In genomic region chr19:46376241-46377153, GRCh38 we compare ENCODE assay signal across 27 cellular contexts. TPM values are rescaled to one million over a fixed set of nuclear protein-coding genes. Genes with fewer than 3 reads are reported as not detected.
A peak's percentile ranks its signal among the peaks of the same experiment; 100 is the strongest.
DNase-seq lines count a peak whose midpoint lies in the region; ATAC-seq, FAIRE-seq and TF ChIP-seq lines count a peak whose summit lies in the region.
"Had no signal": no experiment of that assay in that cellular context is flagged by ENCODE, and none has a peak within 500 bp of the region (broad histone marks: within the 10 kb centered on the region; RNA-seq: fewer than 3 reads in every experiment).

No MANE protein-coding gene starts in this region.

- 87% methylated on average over 20 of the region's 20 CpGs; no CpG with 5 or more reads in 1 of the 2 experiments for WGBS in H1 (ENCODE audit: extremely low coverage in 1 of 2, insufficient coverage in 1 of 2, insufficient read length in 1 of 2, insufficient replicate concordance in 2 of 2, low coverage in 1 of 2, low lambda C conversion rate in 2 of 2, missing lambda C conversion rate in 1 of 2), 2 experiments

- H3K4me2 ChIP-seq in H1 (ENCODE audit: insufficient read depth in 1 of 2, low read depth in 2 of 2, low read length in 2 of 2) = no peak overlapping the region
- H3K4me2 ChIP-seq: BLaER1 treated with 17β-estradiol and CSF1 and Interleukin-3, amounts not matched to agents 10 nM and 100 nM; GM23338 had no signal

- POLR2A ChIA-PET in H1 (lab: Charles Lee; ENCODE audit: partially characterized antibody) = no interaction called here

- no peak overlapping the region for H4K8ac ChIP-seq in H1 (ENCODE audit: extremely low read depth, insufficient read depth, low read length)

- peaks cover 0 to 30% of the 10 kb centered on the region in 2 experiments; a peak in 2 of 4 replicates for H3K79me2 ChIP-seq in H1 (ENCODE audit: control insufficient read depth in 1 of 2, insufficient read depth in 2 of 2, low read length in 2 of 2)

- H3K36me3 Mint-ChIP-seq in activated naive CD4-positive, alpha-beta T cell treated with anti-CD3 and anti-CD28 coated beads, Interleukin-2, amount 10 ng/mL, durations not matched to agents 7 days and 5 days = peaks cover 45% of the 10 kb centered on the region

- TF ChIP-seq EP300 in H1 (IDR thresholded peaks at IDR 0.05; ENCODE audit: borderline replicate concordance in 1 of 2, low read depth in 2 of 2, low read length in 2 of 2) = no peak

- intact Hi-C loops in posterior vena cava (cut with DNase I) (no loop called here), vagina (cut with DNase I) (no loop called here)

- peak; percentile 11 for DNase-seq in activated naive CD4-positive, alpha-beta T cell treated with anti-CD3 and anti-CD28 coated beads, Interleukin-2, amount 10 ng/mL, durations not matched to agents 7 days and 5 days
- DNase-seq in activated naive CD4-positive, alpha-beta T cell treated with anti-CD3 and anti-CD28 coated beads, Interleukin-2, amount 50 U/mL, for 16 hours = no peak
- no peak for DNase-seq in H1 (ENCODE audit: low read depth in 1 of 2, low spot score in 2 of 2)
- peak; percentile 73 for DNase-seq in posterior vena cava (ENCODE audit: low spot score)
- peak in 1 of 2 donors; percentile 91 for DNase-seq in vagina (ENCODE audit: extremely low spot score in 2 of 2)
- no peak for DNase-seq in NCI-H69 (lab: John Stamatoyannopoulos, UW)
- DNase-seq in 8988T = no peak
- DNase-seq: activated CD4-positive, alpha-beta T cell treated with anti-CD3 and anti-CD28 coated beads, Interleukin-2, amount 50 U/mL, for 4 hours; activated effector memory CD4-positive, alpha-beta T cell treated with anti-CD3 and anti-CD28 coated beads, Interleukin-2, amount 50 U/mL, for 16 hours; EL; left colon; naive thymus-derived CD8-positive, alpha-beta T cell; NCI-H1417 treated with DMSO at 0.1 percent for 48 hours; NCI-H510A; T-helper 2 cell had no signal

- H2BK5ac ChIP-seq in H1 (ENCODE audit: low read depth, low read length) = no peak overlapping the region

- peaks cover 10% of the 10 kb centered on the region for H3K4me1 Mint-ChIP-seq in activated naive CD4-positive, alpha-beta T cell treated with anti-CD3 and anti-CD28 coated beads, Interleukin-2, amount 10 ng/mL, durations not matched to agents 7 days and 5 days

- no peak overlapping the region for H3K4ac ChIP-seq in H1 (replicated peaks; ENCODE audit: insufficient read length, low read depth, low read length)

- no peak for TF ChIP-seq RAD21 in H1 (IDR thresholded peaks at IDR 0.05 in 1 of 2, conservative IDR thresholded peaks at IDR 0.05 in 1 of 2; ENCODE audit: low read depth in 2 of 2, low read length in 2 of 2)

- no peak overlapping the region for H3K18ac ChIP-seq in H1 (ENCODE audit: extremely low read depth, low read length)

- FAIRE-seq in H1 (lab: Jason Lieb, UNC) = no peak
- FAIRE-seq: D721Med, pancreas had no signal

- CTCF ChIA-PET in activated naive CD4-positive, alpha-beta T cell treated with anti-CD3 and anti-CD28 coated beads, Interleukin-2, amount 10 ng/mL, durations not matched to agents 7 days and 5 days (lab: Charles Lee) = interaction anchor here (0.7 to 1.6 kb wide), 2 partner anchors 8 to 30 kb away, joined by 3 to 9 read pairs; partner anchors contain the start of gene PPP5C
- CTCF ChIA-PET in H1 (lab: Charles Lee; ENCODE audit: partially characterized antibody) = interaction anchor here (1.0 to 1.5 kb wide), 4 partner anchors 10 to 298 kb away, joined by 3 to 5 read pairs (median 4); no protein-coding TSS in a partner anchor

- TF ChIP-seq POLR2A in H1 (IDR thresholded peaks at IDR 0.05; ENCODE audit: control extremely low read depth in 1 of 2, low read depth in 2 of 2, low read length in 2 of 2) (no peak), vagina (IDR thresholded peaks at IDR 0.05) (no peak)

- no peaks in the 10 kb centered on the region for H4K20me1 ChIP-seq in H1 (replicated peaks in 1 of 2; ENCODE audit: control insufficient read depth in 1 of 2, insufficient read depth in 2 of 2, low read length in 2 of 2)

- H3K9ac ChIP-seq in H1 (replicated peaks in 1 of 4; ENCODE audit: extremely low read depth in 1 of 4, low read depth in 3 of 4, low read length in 3 of 4) = no peak overlapping the region
- H3K9ac ChIP-seq: BLaER1 treated with 17β-estradiol and CSF1 and Interleukin-3, amounts not matched to agents 10 nM and 100 nM had no signal

- H2BK15ac ChIP-seq in H1 (ENCODE audit: low read length) = no peak overlapping the region

- H3K9me3 ChIP-seq in H1 (ENCODE audit: insufficient read depth in 2 of 2, low read depth in 1 of 2, low read length in 1 of 2) (no peaks in the 10 kb centered on the region), vagina (no peaks in the 10 kb centered on the region)
- H3K9me3 ChIP-seq: BLaER1 treated with 17β-estradiol and CSF1 and Interleukin-3, amounts not matched to agents 10 nM and 100 nM; pancreas; suprapubic skin had no signal

- H3K4me1 ChIP-seq in H1 (replicated peaks in 1 of 4; ENCODE audit: control insufficient read depth in 3 of 4, insufficient read depth in 4 of 4, low read length in 3 of 4) (peaks cover 9 to 28% (median 19%) of the 10 kb centered on the region in 4 experiments), vagina (peaks cover 78% of the 10 kb centered on the region)

- no peak overlapping the region for H3K27ac Mint-ChIP-seq in activated naive CD4-positive, alpha-beta T cell treated with anti-CD3 and anti-CD28 coated beads, Interleukin-2, amount 10 ng/mL, durations not matched to agents 7 days and 5 days
- H3K27ac Mint-ChIP-seq: GM23338 had no signal

- TF ChIP-seq CTCF in H1 (IDR thresholded peaks at IDR 0.05; ENCODE audit: control extremely low read depth in 1 of 3, insufficient read depth in 1 of 3, low read depth in 1 of 3, low read length in 3 of 3) = no peak
- no peak for TF ChIP-seq CTCF in vagina (IDR thresholded peaks at IDR 0.05)

- no peaks in the 10 kb centered on the region for H3K27me3 ChIP-seq in H1 (replicated peaks in 1 of 4; ENCODE audit: control insufficient read depth in 3 of 4, extremely low read depth in 1 of 4, insufficient read depth in 3 of 4, low read length in 3 of 4)
- no peaks in the 10 kb centered on the region for H3K27me3 ChIP-seq in vagina
- H3K27me3 ChIP-seq: BLaER1 treated with 17β-estradiol and CSF1 and Interleukin-3, amounts not matched to agents 10 nM and 100 nM; cardiac muscle cell; pancreas; suprapubic skin had no signal

- peaks cover 3% of the 10 kb centered on the region; the same call in 1 of the 2 replicates for H3K79me1 ChIP-seq in H1 (ENCODE audit: low read depth, low read length)

- no peak overlapping the region for H2BK12ac ChIP-seq in H1 (ENCODE audit: low read depth, low read length)

- no peak overlapping the region for H3K14ac ChIP-seq in H1 (ENCODE audit: insufficient read length)

- H3K9me3 Mint-ChIP-seq in activated naive CD4-positive, alpha-beta T cell treated with anti-CD3 and anti-CD28 coated beads, Interleukin-2, amount 10 ng/mL, durations not matched to agents 7 days and 5 days = no peaks in the 10 kb centered on the region
- H3K9me3 Mint-ChIP-seq: GM23338; IgD-negative memory B cell; naive thymus-derived CD8-positive, alpha-beta T cell had no signal

- H4K91ac ChIP-seq in H1 (replicated peaks; ENCODE audit: insufficient read length, low read length) = no peak overlapping the region

- H2AFZ ChIP-seq in H1 (ENCODE audit: low read length) = no peak overlapping the region
- H2AFZ ChIP-seq: GM23338 had no signal

- peak overlapping the region; percentile 1; the same call in 1 of the 2 replicates for H3K27ac ChIP-seq in H1 (ENCODE audit: low read depth, low read length)
- H3K27ac ChIP-seq in vagina = peak overlapping the region; percentile 85
- H3K27ac ChIP-seq: BLaER1 treated with 17β-estradiol and CSF1 and Interleukin-3, amounts not matched to agents 10 nM and 100 nM had no signal

- H3K4me3 Mint-ChIP-seq in activated naive CD4-positive, alpha-beta T cell treated with anti-CD3 and anti-CD28 coated beads, Interleukin-2, amount 10 ng/mL, durations not matched to agents 7 days and 5 days = no peak overlapping the region
- H3K4me3 Mint-ChIP-seq: GM23338; mesothelial cell of epicardium; naive thymus-derived CD8-positive, alpha-beta T cell had no signal

- peaks cover 9 to 37% (median 26%) of the 10 kb centered on the region in 4 experiments for H3K36me3 ChIP-seq in H1 (ENCODE audit: control insufficient read depth in 2 of 4, insufficient read depth in 4 of 4, low read length in 3 of 4)
- H3K36me3 ChIP-seq in vagina = peaks cover 0 to 27% of the 10 kb centered on the region in 2 donors

- H3K56ac ChIP-seq in H1 (replicated peaks; ENCODE audit: insufficient read length, low read depth, low read length) = no peak overlapping the region

- no peaks in the 10 kb centered on the region for H3K23me2 ChIP-seq in H1 (ENCODE audit: low read depth, low read length)

- H2BK120ac ChIP-seq in H1 (replicated peaks; ENCODE audit: low read depth, low read length) = no peak overlapping the region

- H2BK20ac ChIP-seq in H1 (ENCODE audit: low read length) = no peak overlapping the region

- no peak overlapping the region for H2AK5ac ChIP-seq in H1 (ENCODE audit: low read depth, low read length)

- no peaks in the 10 kb centered on the region for H3K27me3 Mint-ChIP-seq in activated naive CD4-positive, alpha-beta T cell treated with anti-CD3 and anti-CD28 coated beads, Interleukin-2, amount 10 ng/mL, durations not matched to agents 7 days and 5 days
- H3K27me3 Mint-ChIP-seq: IgD-negative memory B cell; naive thymus-derived CD8-positive, alpha-beta T cell had no signal

- no peak for ATAC-seq in HG03469 (IDR thresholded peaks at IDR 0.05; ENCODE audit: unreplicated experiment)
- ATAC-seq: GM23338; left colon; naive thymus-derived CD8-positive, alpha-beta T cell; pancreas had no signal

- no peak overlapping the region for H3K23ac ChIP-seq in H1 (ENCODE audit: insufficient read length)

- H4K5ac ChIP-seq in H1 (ENCODE audit: insufficient read length, low read depth, low read length) = no peak overlapping the region

- no peak overlapping the region for H3K4me3 ChIP-seq in H1 (ENCODE audit: extremely low read depth in 1 of 4, insufficient read depth in 2 of 4, low read depth in 3 of 4, low read length in 4 of 4)
- no peak overlapping the region for H3K4me3 ChIP-seq in vagina
- H3K4me3 ChIP-seq: BLaER1 treated with 17β-estradiol and CSF1 and Interleukin-3, amounts not matched to agents 10 nM and 100 nM; cardiac muscle cell; GM23338; pancreas; SK-N-MC; suprapubic skin had no signal

RNA-seq across cellular contexts. Expression of gene PPP5C, which starts 29.6 kb away (rescaled TPM):
- 105 and 112 TPM in 2 replicates for total RNA-seq in H1 (2021; fragmentation: NEBNext Ultra II Directional; extraction: Animal tissue kit (Norgen Biotek cat#: 25700))
- polyA plus RNA-seq in H1 (2011; rRNA removed) = 156 and 199 TPM in 2 replicates
- polyA plus RNA-seq in H1 (2011; cell fraction: cytosol; rRNA removed) = 191 TPM
- 304 TPM for polyA plus RNA-seq in H1 (2011; cell fraction: nucleus; rRNA removed)
- 103 to 125 TPM (median 114 TPM) in 4 replicates for polyA plus RNA-seq in H1 (2012, experiment 1 of 2)
- polyA plus RNA-seq in H1 (2012, experiment 2 of 2) = 82.0 TPM
- polyA plus RNA-seq in H1 (2013, experiment 1 of 2) = 75.4 TPM
- 69.8 TPM for polyA plus RNA-seq in H1 (2013, experiment 2 of 2)
- polyA minus RNA-seq in H1 (2011; rRNA and poly(A)+ RNA removed) = 133 and 161 TPM in 2 replicates
- polyA minus RNA-seq in H1 (2011; cell fraction: cytosol; rRNA and poly(A)+ RNA removed) = 78.8 TPM
- 104 TPM for polyA minus RNA-seq in H1 (2011; cell fraction: nucleus; rRNA and poly(A)+ RNA removed)
- total RNA-seq in posterior vena cava (10 to 100 TPM; 44.3 to 46.8 TPM), vagina (60.4 TPM)

RNA-seq across cellular contexts. Expression of gene CCDC8, which starts 36.9 kb away (rescaled TPM):
- total RNA-seq in H1 (2021; fragmentation: NEBNext Ultra II Directional; extraction: Animal tissue kit (Norgen Biotek cat#: 25700)) = 13.6 and 15.1 TPM in 2 replicates
- 4.9 and 6.6 TPM in 2 replicates for polyA plus RNA-seq in H1 (2011; rRNA removed)
- polyA plus RNA-seq in H1 (2011; cell fraction: cytosol; rRNA removed) = 8.6 TPM
- 6.5 TPM for polyA plus RNA-seq in H1 (2011; cell fraction: nucleus; rRNA removed)
- polyA plus RNA-seq in H1 (2012, experiment 1 of 2) = 10.7 to 12.2 TPM (median 11.4 TPM) in 4 replicates
- 6.5 TPM for polyA plus RNA-seq in H1 (2012, experiment 2 of 2)
- polyA plus RNA-seq in H1 (2013, experiment 1 of 2) = 9.0 TPM
- 9.5 TPM for polyA plus RNA-seq in H1 (2013, experiment 2 of 2)
- 5.4 and 5.9 TPM in 2 replicates for polyA minus RNA-seq in H1 (2011; rRNA and poly(A)+ RNA removed)
- 8.7 TPM for polyA minus RNA-seq in H1 (2011; cell fraction: cytosol; rRNA and poly(A)+ RNA removed)
- 6.8 TPM for polyA minus RNA-seq in H1 (2011; cell fraction: nucleus; rRNA and poly(A)+ RNA removed)
- total RNA-seq in posterior vena cava (10 to 100 TPM; 11.7 to 17.7 TPM), vagina (7.4 TPM)
- total RNA-seq: naive thymus-derived CD8-positive, alpha-beta T cell had no signal
- polyA plus RNA-seq: IgD-negative memory B cell; naive thymus-derived CD8-positive, alpha-beta T cell had no signal

RNA-seq across cellular contexts. Expression of gene PNMA8C, which starts 52.2 kb away (rescaled TPM):
- total RNA-seq in H1 (2021; fragmentation: NEBNext Ultra II Directional; extraction: Animal tissue kit (Norgen Biotek cat#: 25700)) = 1.7 and 1.8 TPM in 2 replicates
- polyA plus RNA-seq in H1 (2011; rRNA removed) = 0.46 and 0.53 TPM in 2 replicates
- 0.48 TPM for polyA plus RNA-seq in H1 (2011; cell fraction: cytosol; rRNA removed)
- polyA plus RNA-seq in H1 (2011; cell fraction: nucleus; rRNA removed) = 0.46 TPM
- polyA plus RNA-seq in H1 (2012, experiment 1 of 2) = 0.66 to 1.0 TPM (median 0.76 TPM) in 4 replicates
- polyA plus RNA-seq in H1 (2012, experiment 2 of 2) = 0.10 TPM
- polyA plus RNA-seq in H1 (2013, experiment 1 of 2) = 0.57 TPM
- polyA plus RNA-seq in H1 (2013, experiment 2 of 2) = 0.63 TPM
- 0.91 and 1.1 TPM in 2 replicates for polyA minus RNA-seq in H1 (2011; rRNA and poly(A)+ RNA removed)
- 0.59 TPM for polyA minus RNA-seq in H1 (2011; cell fraction: cytosol; rRNA and poly(A)+ RNA removed)
- 0.50 TPM for polyA minus RNA-seq in H1 (2011; cell fraction: nucleus; rRNA and poly(A)+ RNA removed)
- 1 to 10 TPM in 1 of 2 donors, under 1 TPM in 1; 0.37 to 1.2 TPM for total RNA-seq in posterior vena cava
- total RNA-seq in vagina = 0.25 TPM
- total RNA-seq: dermis microvascular lymphatic vessel endothelial cell; naive thymus-derived CD8-positive, alpha-beta T cell; RPMI7951 had no signal
- polyA plus RNA-seq: IgD-negative memory B cell; naive thymus-derived CD8-positive, alpha-beta T cell had no signal

Comparison
In these comparisons a context has a peak if more than half of its experiments do, and no peak if none do; other contexts are left out.
1. DNase-seq: peak in activated naive CD4-positive, alpha-beta T cell treated with anti-CD3 and anti-CD28 coated beads, Interleukin-2, amount 10 ng/mL, durations not matched to agents 7 days and 5 days (single experiment) and posterior vena cava (single experiment); none in activated naive CD4-positive, alpha-beta T cell treated with anti-CD3 and anti-CD28 coated beads, Interleukin-2, amount 50 U/mL, for 16 hours (single experiment), H1 (0 of 2), NCI-H69 (single experiment) and 8988T (single experiment).